14 cellular contexts compared by ENCODE assay signal in genomic region chr12:56236091-56236490, GRCh38. TPM values are rescaled to one million over a fixed set of nuclear protein-coding genes. Genes with fewer than 3 reads are reported as not detected.
DNase-seq lines count a peak whose midpoint lies in the region; ATAC-seq and TF ChIP-seq lines count a peak whose summit lies in the region.
"Had no signal": no experiment of that assay in that cellular context is flagged by ENCODE, and none has a peak within 500 bp of the region (broad histone marks: within the 10 kb centered on the region; RNA-seq: fewer than 3 reads in every experiment).

No MANE protein-coding gene starts in this region.

- H3K27ac ChIP-seq in RWPE1 (peak overlapping the region; percentile 7; the same call in 1 of the 2 replicates), osteoblast (ENCODE audit: low read depth, low read length) (no peak overlapping the region), lower lobe of right lung (no peak overlapping the region)
- H3K27ac ChIP-seq: KMS-11 had no signal

- TF ChIP-seq CTCF in RWPE1 (conservative IDR thresholded peaks at IDR 0.05; ENCODE audit: low read depth) (no peak), osteoblast (IDR thresholded peaks at IDR 0.05; ENCODE audit: extremely low read depth, low read depth, low read length) (no peak), lower lobe of right lung (IDR thresholded peaks at IDR 0.05) (no peak)

- ATAC-seq in HG02973 (IDR thresholded peaks at IDR 0.05; ENCODE audit: unreplicated experiment) (no peak), lower lobe of right lung (no peak)

- POLR2A ChIA-PET in RWPE1 (lab: Yijun Ruan, JAX; ENCODE audit: low non-redundant PET) = no interaction called here

- H2AFZ ChIP-seq in osteoblast (ENCODE audit: low read length) = no peak overlapping the region

- H3K9me3 ChIP-seq in osteoblast (ENCODE audit: low read depth, low read length) = no peaks in the 10 kb centered on the region
- H3K9me3 ChIP-seq in lower lobe of right lung = no peaks in the 10 kb centered on the region
- H3K9me3 ChIP-seq: Caco-2, HAP-1 had no signal

- H3K79me2 ChIP-seq in osteoblast (ENCODE audit: insufficient read depth, low read length) = no peaks in the 10 kb centered on the region

- H3K36me3 ChIP-seq in H7 (replicated peaks; ENCODE audit: control insufficient read depth, insufficient read depth, low read length) = peaks cover 1% of the 10 kb centered on the region
- H3K36me3 ChIP-seq in osteoblast (ENCODE audit: insufficient read depth, low read length) = peaks cover 24% of the 10 kb centered on the region
- peaks cover 26% of the 10 kb centered on the region for H3K36me3 ChIP-seq in lower lobe of right lung

- H3K4me1 ChIP-seq in osteoblast (ENCODE audit: insufficient read depth, low read length) = no peaks in the 10 kb centered on the region
- H3K4me1 ChIP-seq in lower lobe of right lung = no peaks in the 10 kb centered on the region
- H3K4me1 ChIP-seq: HAP-1 had no signal

- H3K27me3 ChIP-seq in H7 (ENCODE audit: control insufficient read depth, insufficient read depth, low read length) (no peaks in the 10 kb centered on the region), osteoblast (ENCODE audit: insufficient read depth, low read length) (no peaks in the 10 kb centered on the region), lower lobe of right lung (ENCODE audit: low read depth) (no peaks in the 10 kb centered on the region)

- peak; percentile 28 for DNase-seq in H7
- DNase-seq in RWPE1 (ENCODE audit: low spot score) = no peak
- DNase-seq in osteoblast (ENCODE audit: insufficient read length, low spot score, missing footprints) = peak; percentile 53
- DNase-seq in NCI-H187 treated with DMSO at 0.1 percent for 48 hours (lab: John Stamatoyannopoulos, UW) = no peak
- DNase-seq in lower lobe of right lung = no peak
- DNase-seq: C1 segment of cervical spinal cord; Caco-2; CD4-positive, CD25-positive, alpha-beta regulatory T cell; CD8-positive, alpha-beta memory T cell had no signal

- peaks cover 14% of the 10 kb centered on the region for H4K20me1 ChIP-seq in osteoblast (ENCODE audit: insufficient read depth, low read length)

- CTCF ChIA-PET in RWPE1 (lab: Yijun Ruan, JAX) = interaction anchor here (0.7 kb wide), 2 partner anchors 42 to 304 kb away, joined by 3 read pairs; no protein-coding TSS in a partner anchor

- H3K4me2 ChIP-seq in osteoblast (ENCODE audit: insufficient read depth, low read length) = no peak overlapping the region
- H3K4me2 ChIP-seq: KMS-11 had no signal

- intact Hi-C loops in lower lobe of right lung (cut with DNase I) = no loop called here

- H3K4me3 ChIP-seq in H7 (ENCODE audit: insufficient read depth, low read depth, low read length) = no peak overlapping the region
- no peak overlapping the region for H3K4me3 ChIP-seq in osteoblast (ENCODE audit: insufficient read depth, low read length)
- H3K4me3 ChIP-seq in lower lobe of right lung = no peak overlapping the region
- H3K4me3 ChIP-seq: HAP-1 had no signal

RNA-seq across cellular contexts. Expression of gene SLC39A5, which starts 6.2 kb away (rescaled TPM):
- 0.48 TPM in 1 of 2 replicates, not detected in the other for total RNA-seq in H7 (2014; rRNA removed; shearing (Covaris generic))
- total RNA-seq in osteoblast (not detected in 2 replicates), lower lobe of right lung (not detected)
- total RNA-seq: A172, H1 had no signal

RNA-seq across cellular contexts. Expression of gene NABP2, which starts 11.9 kb away (rescaled TPM):
- 45.5 and 50.4 TPM in 2 replicates for total RNA-seq in H7 (2014; rRNA removed; shearing (Covaris generic))
- total RNA-seq in osteoblast = 26.8 and 27.4 TPM in 2 replicates
- 20.9 TPM for total RNA-seq in lower lobe of right lung

RNA-seq across cellular contexts. Expression of gene RNF41, which starts 14.4 kb away (rescaled TPM):
- 96.2 and 98.4 TPM in 2 replicates for total RNA-seq in H7 (2014; rRNA removed; shearing (Covaris generic))
- total RNA-seq in osteoblast = 155 and 159 TPM in 2 replicates
- total RNA-seq in lower lobe of right lung = 49.8 TPM

RNA-seq across cellular contexts. Expression of gene ANKRD52, which starts 22.1 kb away (rescaled TPM):
- total RNA-seq in H7 (2014; rRNA removed; shearing (Covaris generic)) = 11.2 and 13.7 TPM in 2 replicates
- 17.7 and 18.8 TPM in 2 replicates for total RNA-seq in osteoblast
- 27.8 TPM for total RNA-seq in lower lobe of right lung

RNA-seq across cellular contexts. Expression of gene COQ10A, which starts 30.7 kb away (rescaled TPM):
- total RNA-seq in H7 (2014; rRNA removed; shearing (Covaris generic)) = 15.5 and 21.2 TPM in 2 replicates
- total RNA-seq in osteoblast = 10.1 and 14.4 TPM in 2 replicates
- total RNA-seq in lower lobe of right lung = 12.8 TPM

Comparison
In these comparisons a context has a peak if more than half of its experiments do, and no peak if none do; other contexts are left out.
1. DNase-seq: peak in H7 (single experiment) and osteoblast (single experiment); none in RWPE1 (single experiment), NCI-H187 treated with DMSO at 0.1 percent for 48 hours (single experiment) and lower lobe of right lung (single experiment).